ENCODE assay signal across 22 cellular contexts in the genomic region with DNA sequence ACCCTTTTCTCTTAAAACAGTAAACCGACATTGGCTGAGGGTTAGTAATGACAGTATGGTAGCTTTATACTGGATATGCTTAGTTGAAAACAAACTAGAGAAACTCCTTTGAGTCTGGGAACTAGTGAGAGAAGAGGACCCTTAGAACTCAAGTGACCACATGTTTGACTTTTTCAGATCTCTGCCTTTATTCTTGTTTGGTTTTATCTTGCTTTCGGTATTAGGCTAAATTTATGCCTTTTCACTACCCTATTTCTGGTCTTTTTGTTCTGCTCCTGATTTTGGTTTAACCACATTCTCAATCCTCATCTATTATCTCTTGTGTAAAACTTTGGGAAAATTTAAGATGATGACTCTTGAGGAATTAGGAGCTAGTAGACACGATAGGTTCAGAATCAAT. TPM values are rescaled to one million over a fixed set of nuclear protein-coding genes. Genes with fewer than 3 reads are reported as not detected.
DNase-seq lines count a peak whose midpoint lies in the region; ATAC-seq, FAIRE-seq and TF ChIP-seq lines count a peak whose summit lies in the region.
"Had no signal": no experiment of that assay in that cellular context is flagged by ENCODE, and none has a peak within 500 bp of the region (broad histone marks: within the 10 kb centered on the region; RNA-seq: fewer than 3 reads in every experiment).

No MANE protein-coding gene starts in this region.

- TF ChIP-seq POLR2A in GM12892 (IDR thresholded peaks at IDR 0.05; ENCODE audit: low read depth, low read length): no peak

- 90% methylated on average over 3 of the region's 3 CpGs for WGBS in right cardiac atrium

- H3K4me1 ChIP-seq in right cardiac atrium (ENCODE audit: control insufficient read depth, insufficient read depth, low read length): peaks cover 3% of the 10 kb centered on the region

- DNase-seq in GM12892 (ENCODE audit: insufficient read length): no peak
- DNase-seq in HUDEP-2 (lab: John Stamatoyannopoulos, UW; ENCODE audit: unreplicated experiment in 76 of 76): no peak
- no peak for DNase-seq in ureter (ENCODE audit: low spot score)
- no peak for DNase-seq in right cardiac atrium
- DNase-seq: activated CD4-positive, alpha-beta T cell treated with anti-CD3 and anti-CD28 coated beads for 36 hours; activated effector memory CD4-positive, alpha-beta T cell treated with anti-CD3 and anti-CD28 coated beads, Interleukin-2, amount 50 U/mL, for 16 hours; CD4-positive, CD25-positive, alpha-beta regulatory T cell; DMS79 treated with DMSO at 0.1 percent for 48 hours; erythroblast; HFFc6; left colon; midbrain; NCI-H146; NCI-H226; RPMI8226; stimulated activated CD4-positive, alpha-beta T cell treated with anti-CD3 and anti-CD28 coated beads, Interleukin-2, amount 100 ng/mL, for 48 hours; upper lobe of left lung had no signal

- intact Hi-C loops in right cardiac atrium (cut with DNase I): no loop called here

- ATAC-seq in GM19351 (IDR thresholded peaks at IDR 0.05; ENCODE audit: unreplicated experiment): peak; percentile 61
- peak; percentile 84 for ATAC-seq in HG02852 (IDR thresholded peaks at IDR 0.05; ENCODE audit: unreplicated experiment)
- peak; percentile 74 for ATAC-seq in HG03460 (IDR thresholded peaks at IDR 0.05; ENCODE audit: unreplicated experiment)
- ATAC-seq in GM21737 (IDR thresholded peaks at IDR 0.05; ENCODE audit: unreplicated experiment): no peak
- ATAC-seq in right cardiac atrium: no peak
- ATAC-seq: activated CD4-positive, alpha-beta T cell treated with anti-CD3 and anti-CD28 coated beads for 36 hours; left colon had no signal

- no peak overlapping the region for H3K27ac ChIP-seq in right cardiac atrium (ENCODE audit: low read length)

- no peaks in the 10 kb centered on the region for H3K9me3 ChIP-seq in right cardiac atrium (ENCODE audit: control insufficient read depth, low read length)
- H3K9me3 ChIP-seq: upper lobe of left lung had no signal

- H3K4me3 ChIP-seq in right cardiac atrium (ENCODE audit: low read length): no peak overlapping the region
- H3K4me3 ChIP-seq: skin epidermis, upper lobe of left lung had no signal

- no peaks in the 10 kb centered on the region for H3K27me3 ChIP-seq in right cardiac atrium (ENCODE audit: control insufficient read depth, insufficient read depth)
- H3K27me3 ChIP-seq: upper lobe of left lung had no signal

- peak; percentile 66 for FAIRE-seq in GM12892 (lab: Jason Lieb, UNC)

RNA-seq across cellular contexts. Expression of a gene that starts 11.0 kb away (rescaled TPM):
- polyA plus RNA-seq in GM12892 (2012; ENCODE audit: missing spikeins): 27.3 TPM
- total RNA-seq in ureter: 40.5 TPM
- total RNA-seq in right cardiac atrium: 10 to 100 TPM; 22.4 to 29.6 (median 26.7) TPM
- 15.4 TPM for polyA plus RNA-seq in right cardiac atrium

Comparison
In these comparisons a context has a peak if more than half of its experiments do, and no peak if none do; other contexts are left out.
1. ATAC-seq: peak in GM19351 (single experiment), HG02852 (single experiment) and HG03460 (single experiment); none in GM21737 (single experiment) and right cardiac atrium (0 of 2).